Comparison of ENCODE assay signal across 1 cellular context in the genomic region with DNA sequence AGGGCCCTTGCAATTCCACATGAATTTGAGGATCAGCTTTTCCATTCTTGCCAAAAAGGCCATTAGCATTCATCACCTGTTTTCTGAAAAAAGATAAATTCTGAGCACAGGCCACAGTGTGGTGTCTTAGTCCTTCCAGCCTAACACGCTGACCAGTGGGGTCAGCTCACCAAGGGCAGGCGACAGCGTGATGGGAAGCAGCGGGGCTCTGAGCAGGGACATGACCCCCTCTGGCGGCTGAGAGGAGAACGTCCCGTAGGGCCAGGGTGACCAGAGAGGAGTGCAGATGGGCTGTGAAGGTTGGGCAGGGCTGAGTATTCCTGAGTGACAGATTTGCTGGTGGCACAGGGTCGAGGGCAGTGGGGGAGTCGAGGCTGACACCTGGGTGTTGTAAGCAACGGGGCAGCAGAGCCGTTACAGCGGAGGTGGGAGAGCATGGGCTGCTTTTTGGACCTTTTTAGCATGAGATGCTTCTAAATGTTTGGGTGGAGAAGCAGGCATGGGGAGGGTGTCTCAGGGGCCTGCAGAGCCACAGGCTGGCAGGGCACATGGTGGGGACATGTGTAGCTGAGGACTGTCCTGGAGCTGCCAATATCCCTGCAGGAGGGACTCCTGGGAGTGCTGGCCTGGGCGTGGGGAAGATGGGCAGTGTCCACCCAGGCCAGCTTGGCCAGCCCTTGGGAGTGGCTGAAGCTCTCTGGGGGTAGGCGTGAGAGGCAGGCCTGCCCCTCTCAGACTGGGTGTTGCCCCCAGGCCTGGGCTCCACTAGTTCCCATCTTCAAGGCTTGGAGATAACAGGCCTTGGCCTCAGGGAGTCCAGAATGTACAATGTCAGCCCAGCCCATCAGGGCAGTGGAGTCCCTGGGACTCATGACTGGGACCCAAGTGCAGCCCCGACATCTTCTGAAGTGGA.
TF ChIP-seq lines count a peak whose summit lies in the region.

No MANE protein-coding gene starts in this region.

TF ChIP-seq in K562, 482 proteins besides CTCF, POLR2A, EP300 and RAD21 (continued from another document and continues in another):
- no peak for TF ChIP-seq ZNF449 (CRISPR knock-in tag; IDR thresholded peaks at IDR 0.05)
- no peak for TF ChIP-seq TAF7 (tag; IDR thresholded peaks at IDR 0.05)
- no peak for TF ChIP-seq FUS (optimal IDR thresholded peaks at IDR 0.05; ENCODE audit: low read depth, low read length)
- no peak for TF ChIP-seq KHSRP (IDR thresholded peaks at IDR 0.05)
- TF ChIP-seq CBFA2T3 (IDR thresholded peaks at IDR 0.05): no peak
- TF ChIP-seq SMARCC2 (IDR thresholded peaks at IDR 0.05; ENCODE audit: low read depth): no peak
- TF ChIP-seq GATAD2B (IDR thresholded peaks at IDR 0.05; ENCODE audit: borderline replicate concordance): no peak
- no peak for TF ChIP-seq SAP30 (IDR thresholded peaks at IDR 0.05; ENCODE audit: borderline replicate concordance, insufficient read depth, low read depth, low read length, poor library complexity, severe bottlenecking)
- TF ChIP-seq, protein P1, sequence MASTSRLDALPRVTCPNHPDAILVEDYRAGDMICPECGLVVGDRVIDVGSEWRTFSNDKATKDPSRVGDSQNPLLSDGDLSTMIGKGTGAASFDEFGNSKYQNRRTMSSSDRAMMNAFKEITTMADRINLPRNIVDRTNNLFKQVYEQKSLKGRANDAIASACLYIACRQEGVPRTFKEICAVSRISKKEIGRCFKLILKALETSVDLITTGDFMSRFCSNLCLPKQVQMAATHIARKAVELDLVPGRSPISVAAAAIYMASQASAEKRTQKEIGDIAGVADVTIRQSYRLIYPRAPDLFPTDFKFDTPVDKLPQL (IDR thresholded peaks at IDR 0.05; ENCODE audit: extremely low read depth, insufficient read length): no peak
- TF ChIP-seq SP2 (IDR thresholded peaks at IDR 0.05; ENCODE audit: extremely low read depth, low read depth, low read length, poor library complexity, severe bottlenecking): no peak
- peak; percentile 86; the same call in 1 of the 2 replicates for TF ChIP-seq CC2D1A (IDR thresholded peaks at IDR 0.05)
- TF ChIP-seq DACH1 (IDR thresholded peaks at IDR 0.05; ENCODE audit: partially characterized antibody): no peak
- no peak for TF ChIP-seq RBM39 (optimal IDR thresholded peaks at IDR 0.05; ENCODE audit: low read depth, low read length)
- TF ChIP-seq PURB (CRISPR knock-in tag; IDR thresholded peaks at IDR 0.05; ENCODE audit: low read depth): no peak
- TF ChIP-seq FOXK1 (CRISPR knock-in tag; IDR thresholded peaks at IDR 0.05; ENCODE audit: borderline replicate concordance): no peak
- peak; percentile 80; the same call in 1 of the 2 replicates for TF ChIP-seq POLR2AphosphoS2 (IDR thresholded peaks at IDR 0.05; ENCODE audit: low read length)
- 0 out of 4 replicates have a peak, but pooled peaks of 1 of the 2 experiments have one; percentile 46 for TF ChIP-seq ZMIZ1 (IDR thresholded peaks at IDR 0.05; ENCODE audit: low read depth in 2 of 2, low read length in 2 of 2)
- TF ChIP-seq NFIC (IDR thresholded peaks at IDR 0.05): 0 out of 2 replicates have a peak, but pooled peaks have one; percentile 18
- no peak for TF ChIP-seq SNIP1 (IDR thresholded peaks at IDR 0.05; ENCODE audit: low read depth)
- no peak for TF ChIP-seq CREB5 (CRISPR knock-in tag; IDR thresholded peaks at IDR 0.05)
- TF ChIP-seq THRB (CRISPR knock-in tag; conservative IDR thresholded peaks at IDR 0.05): no peak
- no peak for TF ChIP-seq ETV6 (IDR thresholded peaks at IDR 0.05; ENCODE audit: borderline replicate concordance in 1 of 2, low read depth in 2 of 2, low read length in 1 of 2)
- no peak for TF ChIP-seq ETV6 (CRISPR knock-in tag; IDR thresholded peaks at IDR 0.05; ENCODE audit: borderline replicate concordance)
- TF ChIP-seq, protein P2, sequence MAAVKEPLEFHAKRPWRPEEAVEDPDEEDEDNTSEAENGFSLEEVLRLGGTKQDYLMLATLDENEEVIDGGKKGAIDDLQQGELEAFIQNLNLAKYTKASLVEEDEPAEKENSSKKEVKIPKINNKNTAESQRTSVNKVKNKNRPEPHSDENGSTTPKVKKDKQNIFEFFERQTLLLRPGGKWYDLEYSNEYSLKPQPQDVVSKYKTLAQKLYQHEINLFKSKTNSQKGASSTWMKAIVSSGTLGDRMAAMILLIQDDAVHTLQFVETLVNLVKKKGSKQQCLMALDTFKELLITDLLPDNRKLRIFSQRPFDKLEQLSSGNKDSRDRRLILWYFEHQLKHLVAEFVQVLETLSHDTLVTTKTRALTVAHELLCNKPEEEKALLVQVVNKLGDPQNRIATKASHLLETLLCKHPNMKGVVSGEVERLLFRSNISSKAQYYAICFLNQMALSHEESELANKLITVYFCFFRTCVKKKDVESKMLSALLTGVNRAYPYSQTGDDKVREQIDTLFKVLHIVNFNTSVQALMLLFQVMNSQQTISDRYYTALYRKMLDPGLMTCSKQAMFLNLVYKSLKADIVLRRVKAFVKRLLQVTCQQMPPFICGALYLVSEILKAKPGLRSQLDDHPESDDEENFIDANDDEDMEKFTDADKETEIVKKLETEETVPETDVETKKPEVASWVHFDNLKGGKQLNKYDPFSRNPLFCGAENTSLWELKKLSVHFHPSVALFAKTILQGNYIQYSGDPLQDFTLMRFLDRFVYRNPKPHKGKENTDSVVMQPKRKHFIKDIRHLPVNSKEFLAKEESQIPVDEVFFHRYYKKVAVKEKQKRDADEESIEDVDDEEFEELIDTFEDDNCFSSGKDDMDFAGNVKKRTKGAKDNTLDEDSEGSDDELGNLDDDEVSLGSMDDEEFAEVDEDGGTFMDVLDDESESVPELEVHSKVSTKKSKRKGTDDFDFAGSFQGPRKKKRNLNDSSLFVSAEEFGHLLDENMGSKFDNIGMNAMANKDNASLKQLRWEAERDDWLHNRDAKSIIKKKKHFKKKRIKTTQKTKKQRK (IDR thresholded peaks at IDR 0.05; ENCODE audit: borderline replicate concordance, low read depth, low read length): no peak
- TF ChIP-seq TBL1XR1 (IDR thresholded peaks at IDR 0.05; ENCODE audit: low read length in 2 of 2): peak in 1 of 2 experiments; percentile 54; a peak in 1 of 4 replicates
- no peak for TF ChIP-seq BDP1 (IDR thresholded peaks at IDR 0.05; ENCODE audit: insufficient read depth, insufficient read length)
- no peak for TF ChIP-seq ZNF280B (CRISPR knock-in tag; IDR thresholded peaks at IDR 0.05)
- TF ChIP-seq HDAC8 (tag; IDR thresholded peaks at IDR 0.05): no peak
- no peak for TF ChIP-seq ZNF780A (CRISPR knock-in tag; IDR thresholded peaks at IDR 0.05)
- TF ChIP-seq, protein P3, sequence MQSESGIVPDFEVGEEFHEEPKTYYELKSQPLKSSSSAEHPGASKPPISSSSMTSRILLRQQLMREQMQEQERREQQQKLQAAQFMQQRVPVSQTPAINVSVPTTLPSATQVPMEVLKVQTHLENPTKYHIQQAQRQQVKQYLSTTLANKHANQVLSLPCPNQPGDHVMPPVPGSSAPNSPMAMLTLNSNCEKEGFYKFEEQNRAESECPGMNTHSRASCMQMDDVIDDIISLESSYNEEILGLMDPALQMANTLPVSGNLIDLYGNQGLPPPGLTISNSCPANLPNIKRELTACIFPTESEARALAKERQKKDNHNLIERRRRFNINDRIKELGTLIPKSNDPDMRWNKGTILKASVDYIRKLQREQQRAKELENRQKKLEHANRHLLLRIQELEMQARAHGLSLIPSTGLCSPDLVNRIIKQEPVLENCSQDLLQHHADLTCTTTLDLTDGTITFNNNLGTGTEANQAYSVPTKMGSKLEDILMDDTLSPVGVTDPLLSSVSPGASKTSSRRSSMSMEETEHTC (IDR thresholded peaks at IDR 0.05): 0 out of 2 replicates have a peak, but pooled peaks have one; percentile 39
- TF ChIP-seq ZEB2 (IDR thresholded peaks at IDR 0.05): no peak
- TF ChIP-seq, protein P4, sequence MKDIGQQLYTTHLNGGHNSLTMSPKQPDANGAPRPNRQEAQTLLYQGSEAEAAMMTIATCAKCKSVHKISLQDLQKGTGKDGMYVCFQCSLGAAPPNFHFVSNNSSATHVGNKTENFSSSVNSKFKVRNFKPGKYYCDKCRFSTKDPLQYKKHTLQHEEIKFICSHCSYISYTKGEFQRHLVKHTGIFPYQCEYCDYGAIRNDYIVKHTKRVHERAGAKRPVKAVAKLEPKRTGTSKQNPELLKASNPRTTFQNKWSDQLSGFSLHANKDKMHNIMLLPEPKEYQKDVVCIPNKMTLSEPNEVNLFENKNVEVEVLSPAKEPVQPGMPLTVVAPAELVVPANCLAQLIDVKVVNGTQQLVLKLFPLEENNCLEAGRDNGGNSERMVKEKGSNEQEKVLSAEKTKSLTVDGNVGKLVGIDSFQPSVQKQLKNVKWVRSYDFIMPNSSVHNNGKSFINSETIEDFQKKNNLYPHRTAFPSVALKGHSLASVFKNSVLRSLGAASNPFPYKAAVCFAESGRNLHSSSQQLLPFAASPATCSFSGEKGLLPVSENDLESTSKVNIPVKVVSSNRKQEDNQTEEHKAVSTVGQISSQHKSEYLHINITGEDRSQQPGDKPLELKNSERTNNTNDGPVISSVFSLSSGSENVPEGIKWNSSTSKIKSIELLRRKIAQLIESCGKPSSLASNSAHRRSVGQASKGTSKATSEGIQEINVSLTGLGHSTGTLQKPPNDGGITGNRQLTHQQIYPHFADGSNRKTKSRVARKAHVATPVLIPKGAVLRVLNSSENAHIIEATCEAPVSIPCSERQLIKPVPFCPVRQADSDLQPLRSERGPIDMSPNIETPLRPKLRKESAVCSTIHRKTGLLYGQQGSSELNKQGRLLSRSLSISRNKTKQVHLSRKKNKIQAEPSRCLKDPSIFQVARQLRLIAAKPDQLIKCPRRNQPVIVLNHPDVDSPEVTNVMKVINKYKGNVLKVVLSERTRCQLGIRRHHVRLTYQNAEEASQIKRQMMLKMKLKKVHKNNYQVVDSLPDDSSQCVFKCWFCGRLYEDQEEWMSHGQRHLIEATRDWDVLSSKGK (CRISPR knock-in tag; IDR thresholded peaks at IDR 0.05): no peak
- peak in 1 of 2 experiments; percentile 68; a peak in 1 of 4 replicates for TF ChIP-seq ARNT (IDR thresholded peaks at IDR 0.05)
- TF ChIP-seq RBM34 (IDR thresholded peaks at IDR 0.05; ENCODE audit: borderline replicate concordance, insufficient read depth, low read length): no peak
- no peak for TF ChIP-seq ZNF212 (CRISPR knock-in tag; IDR thresholded peaks at IDR 0.05)
- TF ChIP-seq GTF2E2 (tag; IDR thresholded peaks at IDR 0.05): no peak
- TF ChIP-seq MYBL2 (IDR thresholded peaks at IDR 0.05; ENCODE audit: low read depth): no peak
- TF ChIP-seq MYBL2 (CRISPR knock-in tag; IDR thresholded peaks at IDR 0.05; ENCODE audit: borderline replicate concordance): no peak
